20 cellular contexts compared by ENCODE assay signal in genomic region chr11:35011944-35012343, GRCh38.
A peak's percentile ranks its signal among the peaks of the same experiment; 100 is the strongest.
DNase-seq lines count a peak whose midpoint lies in the region; ATAC-seq and TF ChIP-seq lines count a peak whose summit lies in the region.
"Had no signal": no experiment of that assay in that cellular context is flagged by ENCODE, and none has a peak within 500 bp of the region (broad histone marks: within the 10 kb centered on the region; RNA-seq: fewer than 3 reads in every experiment).

No MANE protein-coding gene starts in this region.

- TF ChIP-seq POLR2A in gastroesophageal sphincter (IDR thresholded peaks at IDR 0.05), result no peak

- peak overlapping the region; percentile 55 for H3K4me3 Mint-ChIP-seq in stimulated activated naive CD8-positive, alpha-beta T cell treated with anti-CD3 and anti-CD28 coated beads, Interleukin-15, Interleukin-2, amounts not matched to agents 100 ng/mL and 50 ng/mL, for 24 hours
- peak overlapping the region; percentile 64 for H3K4me3 Mint-ChIP-seq in activated T-helper 1 cell treated with anti-CD3 and anti-CD28 coated beads, Interleukin-12 subunit alpha, Interleukin-12 subunit beta, Interleukin-2, Interleukin-4 antibody, amounts not matched to agents 30 ng/mL and 10 ng/mL and 1 ng/mL, durations not matched to agents 14 hours and 24 hours and 36 hours
- H3K4me3 Mint-ChIP-seq in stimulated activated naive CD8-positive, alpha-beta T cell treated with anti-CD3 and anti-CD28 coated beads, Interleukin-15, amount 100 ng/mL, for 72 hours, result peak overlapping the region in 1 of 2 donors; percentile 42

- no peaks in the 10 kb centered on the region for H3K36me3 Mint-ChIP-seq in stimulated activated naive CD8-positive, alpha-beta T cell treated with anti-CD3 and anti-CD28 coated beads, Interleukin-15, Interleukin-2, amounts not matched to agents 100 ng/mL and 50 ng/mL, for 24 hours (ENCODE audit: low read depth)
- H3K36me3 Mint-ChIP-seq in activated T-helper 1 cell treated with anti-CD3 and anti-CD28 coated beads, Interleukin-12 subunit alpha, Interleukin-12 subunit beta, Interleukin-2, Interleukin-4 antibody, amounts not matched to agents 30 ng/mL and 10 ng/mL and 1 ng/mL, durations not matched to agents 14 hours and 24 hours and 36 hours (ENCODE audit: low read depth), result peaks cover 3% of the 10 kb centered on the region

- peaks cover 0 to 25% (median 0%) of the 10 kb centered on the region in 3 donors for H3K4me1 ChIP-seq in gastroesophageal sphincter
- H3K4me1 ChIP-seq: prostate gland had no signal

- TF ChIP-seq CTCF in gastroesophageal sphincter (IDR thresholded peaks at IDR 0.05), result no peak

- H3K4me1 Mint-ChIP-seq in stimulated activated naive CD8-positive, alpha-beta T cell treated with anti-CD3 and anti-CD28 coated beads, Interleukin-15, Interleukin-2, amounts not matched to agents 100 ng/mL and 50 ng/mL, for 24 hours (ENCODE audit: low read depth), result peaks cover 70% of the 10 kb centered on the region
- peaks cover 69% of the 10 kb centered on the region for H3K4me1 Mint-ChIP-seq in activated T-helper 1 cell treated with anti-CD3 and anti-CD28 coated beads, Interleukin-12 subunit alpha, Interleukin-12 subunit beta, Interleukin-2, Interleukin-4 antibody, amounts not matched to agents 30 ng/mL and 10 ng/mL and 1 ng/mL, durations not matched to agents 14 hours and 24 hours and 36 hours (ENCODE audit: low read depth)
- peaks cover 73% of the 10 kb centered on the region for H3K4me1 Mint-ChIP-seq in stimulated activated naive CD8-positive, alpha-beta T cell treated with anti-CD3 and anti-CD28 coated beads, Interleukin-15, amount 100 ng/mL, for 72 hours

- peak overlapping the region; percentile 89 for H3K27ac Mint-ChIP-seq in stimulated activated naive CD8-positive, alpha-beta T cell treated with anti-CD3 and anti-CD28 coated beads, Interleukin-15, Interleukin-2, amounts not matched to agents 100 ng/mL and 50 ng/mL, for 24 hours
- H3K27ac Mint-ChIP-seq in activated T-helper 1 cell treated with anti-CD3 and anti-CD28 coated beads, Interleukin-12 subunit alpha, Interleukin-12 subunit beta, Interleukin-2, Interleukin-4 antibody, amounts not matched to agents 30 ng/mL and 10 ng/mL and 1 ng/mL, durations not matched to agents 14 hours and 24 hours and 36 hours, result peak overlapping the region; percentile 92
- H3K27ac Mint-ChIP-seq in stimulated activated naive CD8-positive, alpha-beta T cell treated with anti-CD3 and anti-CD28 coated beads, Interleukin-15, amount 100 ng/mL, for 72 hours, result peak overlapping the region in 1 of 2 donors; percentile 74

- H3K27ac ChIP-seq in gastroesophageal sphincter, result no peak overlapping the region
- H3K27ac ChIP-seq: esophagus muscularis mucosa, heart right ventricle, prostate gland, suprapubic skin, VCaP had no signal

- intact Hi-C loops in activated T-helper 1 cell treated with anti-CD3 and anti-CD28 coated beads, Interleukin-12 subunit alpha, Interleukin-12 subunit beta, Interleukin-2, Interleukin-4 antibody, amounts not matched to agents 30 ng/mL and 10 ng/mL and 1 ng/mL, durations not matched to agents 14 hours and 24 hours and 36 hours (cut with micrococcal nuclease), result loop anchor here (1.0 to 10.0 kb wide), 14 partner anchors 9 to 767 kb away; no protein-coding TSS in a partner anchor

- no peak for DNase-seq in stimulated activated naive CD8-positive, alpha-beta T cell treated with anti-CD3 and anti-CD28 coated beads, Interleukin-15, Interleukin-2, amounts not matched to agents 100 U/mL and 50 U/mL, for 24 hours
- no peak for DNase-seq in activated T-helper 1 cell treated with anti-CD3 and anti-CD28 coated beads, Interleukin-12 subunit alpha, Interleukin-12 subunit beta, Interleukin-2, Interleukin-4 antibody, amounts not matched to agents 30 ng/mL and 10 ng/mL and 1 ng/mL, durations not matched to agents 14 hours and 24 hours and 36 hours (ENCODE audit: low spot score)
- DNase-seq in stimulated activated naive CD8-positive, alpha-beta T cell treated with anti-CD3 and anti-CD28 coated beads, Interleukin-15, amount 100 ng/mL, for 72 hours, result no peak
- DNase-seq in T1000 (lab: John Stamatoyannopoulos, UW) (no peak), SKM-1 treated with dmso at 0.1 percent for 144 hours (lab: John Stamatoyannopoulos, UW; ENCODE audit: unreplicated experiment) (no peak)
- DNase-seq: aorta; DMS153; heart right ventricle; kidney glomerular epithelial cell; NCI-H1105; SK-N-SH; stimulated activated CD4-positive, alpha-beta T cell treated with anti-CD3 and anti-CD28 coated beads, Interleukin-12 subunit alpha, Interleukin-12 subunit beta, amount 100 ng/mL, for 4 hours had no signal

- H3K36me3 ChIP-seq in gastroesophageal sphincter, result no peaks in the 10 kb centered on the region
- H3K36me3 ChIP-seq: esophagus muscularis mucosa, heart right ventricle, prostate gland, suprapubic skin had no signal

- H3K9me3 ChIP-seq in gastroesophageal sphincter, result no peaks in the 10 kb centered on the region
- H3K9me3 ChIP-seq: esophagus muscularis mucosa, heart right ventricle, prostate gland, SK-N-SH, suprapubic skin had no signal

- 85% methylated on average over 2 of the region's 2 CpGs; no CpG with 5 or more reads in 1 of the 2 donors for whole genome bisulfite sequencing in gastroesophageal sphincter (ENCODE audit: low coverage in 1 of 2), 2 donors

- no peak overlapping the region for H3K4me3 ChIP-seq in gastroesophageal sphincter
- H3K4me3 ChIP-seq: esophagus muscularis mucosa, heart right ventricle, prostate gland, suprapubic skin had no signal

- no peaks in the 10 kb centered on the region for H3K9me3 Mint-ChIP-seq in stimulated activated naive CD8-positive, alpha-beta T cell treated with anti-CD3 and anti-CD28 coated beads, Interleukin-15, Interleukin-2, amounts not matched to agents 100 ng/mL and 50 ng/mL, for 24 hours
- H3K9me3 Mint-ChIP-seq in activated T-helper 1 cell treated with anti-CD3 and anti-CD28 coated beads, Interleukin-12 subunit alpha, Interleukin-12 subunit beta, Interleukin-2, Interleukin-4 antibody, amounts not matched to agents 30 ng/mL and 10 ng/mL and 1 ng/mL, durations not matched to agents 14 hours and 24 hours and 36 hours, result no peaks in the 10 kb centered on the region
- H3K9me3 Mint-ChIP-seq in stimulated activated naive CD8-positive, alpha-beta T cell treated with anti-CD3 and anti-CD28 coated beads, Interleukin-15, amount 100 ng/mL, for 72 hours, result no peaks in the 10 kb centered on the region
- H3K9me3 Mint-ChIP-seq: IgD-negative memory B cell had no signal

- ATAC-seq in stimulated activated naive CD8-positive, alpha-beta T cell treated with anti-CD3 and anti-CD28 coated beads, Interleukin-15, Interleukin-2, amounts not matched to agents 100 U/mL and 50 U/mL, for 24 hours, result no peak
- ATAC-seq in HG03175 (IDR thresholded peaks at IDR 0.05; ENCODE audit: unreplicated experiment) (peak; percentile 17), gastroesophageal sphincter (no peak)
- peak; percentile 1 for ATAC-seq in stimulated activated naive CD8-positive, alpha-beta T cell treated with anti-CD3 and anti-CD28 coated beads, Interleukin-15, amount 100 ng/mL, for 72 hours
- ATAC-seq: heart right ventricle had no signal

- H3K27me3 Mint-ChIP-seq in stimulated activated naive CD8-positive, alpha-beta T cell treated with anti-CD3 and anti-CD28 coated beads, Interleukin-15, Interleukin-2, amounts not matched to agents 100 ng/mL and 50 ng/mL, for 24 hours, result peaks cover 5% of the 10 kb centered on the region
- H3K27me3 Mint-ChIP-seq in activated T-helper 1 cell treated with anti-CD3 and anti-CD28 coated beads, Interleukin-12 subunit alpha, Interleukin-12 subunit beta, Interleukin-2, Interleukin-4 antibody, amounts not matched to agents 30 ng/mL and 10 ng/mL and 1 ng/mL, durations not matched to agents 14 hours and 24 hours and 36 hours (ENCODE audit: insufficient read depth), result peaks cover 7% of the 10 kb centered on the region
- peaks cover 8% of the 10 kb centered on the region for H3K27me3 Mint-ChIP-seq in stimulated activated naive CD8-positive, alpha-beta T cell treated with anti-CD3 and anti-CD28 coated beads, Interleukin-15, amount 100 ng/mL, for 72 hours
- H3K27me3 Mint-ChIP-seq: IgD-negative memory B cell had no signal

- TF ChIP-seq EP300 in gastroesophageal sphincter (IDR thresholded peaks at IDR 0.05), result no peak

- no peaks in the 10 kb centered on the region for H3K27me3 ChIP-seq in gastroesophageal sphincter
- H3K27me3 ChIP-seq: esophagus muscularis mucosa, heart right ventricle, suprapubic skin had no signal

Comparison
In these comparisons a context has a peak if more than half of its experiments do, and no peak if none do; other contexts are left out.
1. ATAC-seq: peak in HG03175 (single experiment) and stimulated activated naive CD8-positive, alpha-beta T cell treated with anti-CD3 and anti-CD28 coated beads, Interleukin-15, amount 100 ng/mL, for 72 hours (single experiment); none in stimulated activated naive CD8-positive, alpha-beta T cell treated with anti-CD3 and anti-CD28 coated beads, Interleukin-15, Interleukin-2, amounts not matched to agents 100 U/mL and 50 U/mL, for 24 hours (single experiment) and gastroesophageal sphincter (single experiment).